ENCODE assay signal across 1 cellular context in genomic region chr5:139383993-139384590, GRCh38.
TF ChIP-seq lines count a peak whose summit lies in the region.

No MANE protein-coding gene starts in this region.

TF ChIP-seq in A549, 52 proteins besides CTCF, POLR2A, EP300 and RAD21:
- TF ChIP-seq, protein P1, sequence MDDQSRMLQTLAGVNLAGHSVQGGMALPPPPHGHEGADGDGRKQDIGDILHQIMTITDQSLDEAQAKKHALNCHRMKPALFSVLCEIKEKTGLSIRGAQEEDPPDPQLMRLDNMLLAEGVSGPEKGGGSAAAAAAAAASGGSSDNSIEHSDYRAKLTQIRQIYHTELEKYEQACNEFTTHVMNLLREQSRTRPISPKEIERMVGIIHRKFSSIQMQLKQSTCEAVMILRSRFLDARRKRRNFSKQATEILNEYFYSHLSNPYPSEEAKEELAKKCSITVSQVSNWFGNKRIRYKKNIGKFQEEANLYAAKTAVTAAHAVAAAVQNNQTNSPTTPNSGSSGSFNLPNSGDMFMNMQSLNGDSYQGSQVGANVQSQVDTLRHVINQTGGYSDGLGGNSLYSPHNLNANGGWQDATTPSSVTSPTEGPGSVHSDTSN (IDR thresholded peaks at IDR 0.05) = no peak
- TF ChIP-seq, protein P2, sequence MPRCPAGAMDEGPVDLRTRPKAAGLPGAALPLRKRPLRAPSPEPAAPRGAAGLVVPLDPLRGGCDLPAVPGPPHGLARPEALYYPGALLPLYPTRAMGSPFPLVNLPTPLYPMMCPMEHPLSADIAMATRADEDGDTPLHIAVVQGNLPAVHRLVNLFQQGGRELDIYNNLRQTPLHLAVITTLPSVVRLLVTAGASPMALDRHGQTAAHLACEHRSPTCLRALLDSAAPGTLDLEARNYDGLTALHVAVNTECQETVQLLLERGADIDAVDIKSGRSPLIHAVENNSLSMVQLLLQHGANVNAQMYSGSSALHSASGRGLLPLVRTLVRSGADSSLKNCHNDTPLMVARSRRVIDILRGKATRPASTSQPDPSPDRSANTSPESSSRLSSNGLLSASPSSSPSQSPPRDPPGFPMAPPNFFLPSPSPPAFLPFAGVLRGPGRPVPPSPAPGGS (IDR thresholded peaks at IDR 0.05) = no peak
- no peak for TF ChIP-seq ZNF302 (CRISPR knock-in tag; IDR thresholded peaks at IDR 0.05)
TF ChIP-seq in A549: peak in this region for 0.
